1 cellular context compared by ENCODE assay signal in the genomic region with DNA sequence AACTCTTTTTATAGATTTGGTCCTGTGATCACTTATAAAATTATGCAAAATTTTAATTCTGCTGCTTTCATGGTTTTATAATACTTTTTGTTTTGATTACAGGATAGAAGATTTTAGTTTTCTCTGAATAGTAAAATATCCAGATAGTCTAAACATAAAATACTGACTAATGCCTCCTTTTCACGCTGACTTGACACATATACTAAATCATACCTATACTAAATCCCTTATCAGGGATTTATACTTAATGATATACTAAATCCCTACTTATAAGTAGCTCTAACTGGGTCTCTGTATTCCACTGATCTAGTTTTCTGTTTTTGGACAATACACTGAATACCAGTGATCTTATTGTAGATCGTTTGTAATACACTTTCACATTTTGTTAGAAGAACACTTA.
TF ChIP-seq lines count a peak whose summit lies in the region.

No MANE protein-coding gene starts in this region.

TF ChIP-seq in IMR-90, 13 proteins besides CTCF, POLR2A, EP300 and RAD21:
- TF ChIP-seq CHD1 (IDR thresholded peaks at IDR 0.05; ENCODE audit: low read depth, low read length) (no peak), MAFK (IDR thresholded peaks at IDR 0.05; ENCODE audit: low read depth, low read length) (peak; percentile 33)
TF ChIP-seq in IMR-90: peak in this region for 1.
